In genomic region chr5:126988021-126988569, GRCh38 we compare ENCODE assay signal across 10 cellular contexts. TPM values are rescaled to one million over a fixed set of nuclear protein-coding genes. Genes with fewer than 3 reads are reported as not detected.
DNase-seq lines count a peak whose midpoint lies in the region; ATAC-seq, FAIRE-seq and TF ChIP-seq lines count a peak whose summit lies in the region.
"Had no signal": no experiment of that assay in that cellular context is flagged by ENCODE, and none has a peak within 500 bp of the region (broad histone marks: within the 10 kb centered on the region; RNA-seq: fewer than 3 reads in every experiment).

No MANE protein-coding gene starts in this region.

- TF ChIP-seq EP300 in upper lobe of left lung (IDR thresholded peaks at IDR 0.05), result no peak

- H3K27ac ChIP-seq in DOHH2 (ENCODE audit: low read depth, low read length), result peak overlapping the region; percentile 91
- H3K27ac ChIP-seq in upper lobe of left lung, result no peak overlapping the region
- H3K27ac ChIP-seq: parathyroid adenoma had no signal

- H3K27me3 ChIP-seq in DOHH2 (ENCODE audit: control insufficient read depth, low read length), result no peaks in the 10 kb centered on the region
- no peaks in the 10 kb centered on the region for H3K27me3 ChIP-seq in upper lobe of left lung

- peak overlapping the region; percentile 89 for H3K4me2 ChIP-seq in DOHH2 (ENCODE audit: low read length)

- H3K36me3 ChIP-seq in DOHH2 (ENCODE audit: control insufficient read depth, low read length) (peaks cover 15% of the 10 kb centered on the region), upper lobe of left lung (no peaks in the 10 kb centered on the region)

- TF ChIP-seq POLR2A in upper lobe of left lung (IDR thresholded peaks at IDR 0.05), result no peak

- peaks cover 22% of the 10 kb centered on the region for H3F3A ChIP-seq in DOHH2 (ENCODE audit: control insufficient read depth, insufficient read depth)

- no peaks in the 10 kb centered on the region for H3K9me2 ChIP-seq in DOHH2 (replicated peaks; ENCODE audit: control insufficient read depth, low read length)

- no peak for TF ChIP-seq CTCF in DOHH2 (IDR thresholded peaks at IDR 0.05; ENCODE audit: low read depth, low read length, poor library complexity, severe bottlenecking)
- no peak for TF ChIP-seq CTCF in D721Med (IDR thresholded peaks at IDR 0.05; ENCODE audit: insufficient read depth, missing control alignments)
- TF ChIP-seq CTCF in upper lobe of left lung (IDR thresholded peaks at IDR 0.05), result no peak

- H3K36me3 Mint-ChIP-seq in activated naive CD8-positive, alpha-beta T cell treated with anti-CD3 and anti-CD28 coated beads, Interleukin-2, amount 50 U/mL, for 24 hours (ENCODE audit: low read depth), result no peaks in the 10 kb centered on the region

- H3K27ac Mint-ChIP-seq in activated naive CD8-positive, alpha-beta T cell treated with anti-CD3 and anti-CD28 coated beads, Interleukin-2, amount 50 U/mL, for 24 hours, result peak overlapping the region; percentile 91

- H3K4me3 Mint-ChIP-seq in activated naive CD8-positive, alpha-beta T cell treated with anti-CD3 and anti-CD28 coated beads, Interleukin-2, amount 50 U/mL, for 24 hours, result peak overlapping the region; percentile 62

- FAIRE-seq in D721Med (lab: Jason Lieb, UNC), result no peak

- H3K27me3 Mint-ChIP-seq in activated naive CD8-positive, alpha-beta T cell treated with anti-CD3 and anti-CD28 coated beads, Interleukin-2, amount 50 U/mL, for 24 hours, result no peaks in the 10 kb centered on the region

- DNase-seq in activated naive CD8-positive, alpha-beta T cell treated with anti-CD3 and anti-CD28 coated beads, Interleukin-2, amount 50 U/mL, for 24 hours, result peak; percentile 20
- DNase-seq in D721Med (ENCODE audit: insufficient read length, low spot score) (no peak), glomerular visceral epithelial cell (ENCODE audit: extremely low spot score) (no peak), HCEC 1CT (no peak), upper lobe of left lung (no peak)
- DNase-seq: PC-3 had no signal

- 55 to 60% methylated on average over 3 of the region's 3 CpGs for WGBS in upper lobe of left lung, 2 donors

- no peaks in the 10 kb centered on the region for H4K20me1 ChIP-seq in DOHH2 (ENCODE audit: control insufficient read depth, insufficient read depth, low read depth, low read length)

- no peaks in the 10 kb centered on the region for H3K9me3 Mint-ChIP-seq in activated naive CD8-positive, alpha-beta T cell treated with anti-CD3 and anti-CD28 coated beads, Interleukin-2, amount 50 U/mL, for 24 hours

- H3K4me1 ChIP-seq in DOHH2 (ENCODE audit: control insufficient read depth, low read length), result peaks cover 61% of the 10 kb centered on the region
- no peaks in the 10 kb centered on the region for H3K4me1 ChIP-seq in upper lobe of left lung
- H3K4me1 ChIP-seq: parathyroid adenoma had no signal

- ATAC-seq in GM21360 (IDR thresholded peaks at IDR 0.05; ENCODE audit: unreplicated experiment) (peak; percentile 91), HG03439 (IDR thresholded peaks at IDR 0.05; ENCODE audit: unreplicated experiment) (peak; percentile 92), upper lobe of left lung (ENCODE audit: low FRiP score in 2 of 2) (no peak)
- peak; percentile 86 for ATAC-seq in activated naive CD8-positive, alpha-beta T cell treated with anti-CD3 and anti-CD28 coated beads, Interleukin-2, amount 50 U/mL, for 24 hours
- ATAC-seq: PC-3 had no signal

- peaks cover 39% of the 10 kb centered on the region for H3K79me2 ChIP-seq in DOHH2 (ENCODE audit: control insufficient read depth, low read length)
- H3K79me2 ChIP-seq: parathyroid adenoma had no signal

- H3K4me1 Mint-ChIP-seq in activated naive CD8-positive, alpha-beta T cell treated with anti-CD3 and anti-CD28 coated beads, Interleukin-2, amount 50 U/mL, for 24 hours, result peaks cover 36% of the 10 kb centered on the region

- H3K4me3 ChIP-seq in DOHH2 (ENCODE audit: low read length) (peak overlapping the region; percentile 70), upper lobe of left lung (no peak overlapping the region)

- H3K9me3 ChIP-seq in DOHH2 (ENCODE audit: control insufficient read depth, insufficient read depth, low read length), result no peaks in the 10 kb centered on the region
- H3K9me3 ChIP-seq in upper lobe of left lung, result no peaks in the 10 kb centered on the region

RNA-seq across cellular contexts. Expression of gene MARCHF3, which starts 42.3 kb away (rescaled TPM):
- total RNA-seq in upper lobe of left lung, result 10 to 100 TPM in 1 of 6 donors, 1 to 10 TPM in 5; 2.1 to 16.2 (median 6.7) TPM

Comparison
In these comparisons a context has a peak if more than half of its experiments do, and no peak if none do; other contexts are left out.
1. ATAC-seq: peak in GM21360 (single experiment), HG03439 (single experiment) and activated naive CD8-positive, alpha-beta T cell treated with anti-CD3 and anti-CD28 coated beads, Interleukin-2, amount 50 U/mL, for 24 hours (single experiment); none in upper lobe of left lung (0 of 2).